Comparison of ENCODE assay signal across 9 cellular contexts in the genomic region with DNA sequence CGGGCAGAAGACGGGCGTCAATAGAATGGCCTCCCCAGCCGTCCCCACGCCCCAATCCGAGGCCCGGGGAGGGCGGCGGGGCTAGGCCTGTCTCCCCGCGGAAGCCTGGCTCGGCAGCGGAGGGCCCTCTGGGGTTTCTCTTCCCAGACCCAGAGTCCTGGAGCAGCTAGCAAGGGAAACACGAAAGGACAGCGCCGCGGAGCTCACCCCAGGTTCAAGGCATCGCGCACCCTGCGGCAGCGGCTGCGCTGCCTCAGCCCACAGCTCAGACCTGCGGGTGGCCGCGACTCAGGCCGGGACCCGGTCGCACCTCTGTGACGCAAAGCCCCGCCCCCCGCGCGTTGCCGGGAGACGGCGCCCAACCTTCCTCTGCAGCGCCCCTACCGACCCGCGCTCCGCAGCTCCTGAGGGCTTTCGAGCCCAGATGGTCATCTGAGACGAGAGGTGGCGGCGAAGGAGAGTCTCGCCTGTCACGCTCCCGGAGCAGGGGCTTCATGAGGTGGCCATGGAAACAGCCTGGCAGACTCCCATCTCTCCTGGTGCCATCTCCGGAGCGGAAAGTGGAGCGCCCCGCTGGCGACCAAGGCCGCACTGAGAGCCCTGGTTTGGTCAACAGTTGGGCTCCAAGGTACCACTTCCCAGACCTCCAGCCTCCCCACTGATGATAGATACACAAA. TPM values are rescaled to one million over a fixed set of nuclear protein-coding genes. Genes with fewer than 3 reads are reported as not detected.
DNase-seq lines count a peak whose midpoint lies in the region; ATAC-seq, FAIRE-seq and TF ChIP-seq lines count a peak whose summit lies in the region.
"Had no signal": no experiment of that assay in that cellular context is flagged by ENCODE, and none has a peak within 500 bp of the region (broad histone marks: within the 10 kb centered on the region; RNA-seq: fewer than 3 reads in every experiment).

A gene with protein sequence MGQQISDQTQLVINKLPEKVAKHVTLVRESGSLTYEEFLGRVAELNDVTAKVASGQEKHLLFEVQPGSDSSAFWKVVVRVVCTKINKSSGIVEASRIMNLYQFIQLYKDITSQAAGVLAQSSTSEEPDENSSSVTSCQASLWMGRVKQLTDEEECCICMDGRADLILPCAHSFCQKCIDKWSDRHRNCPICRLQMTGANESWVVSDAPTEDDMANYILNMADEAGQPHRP (minus strand): TSS at position 273 of the 677 bp plus-strand sequence. CDS start 7,029 bp downstream, outside the sequence.

- H3K9me3 ChIP-seq in kidney (ENCODE audit: control insufficient read depth in 1 of 2, low read length in 2 of 2): no peaks in the 10 kb centered on the region

- peak; percentile 68 for DNase-seq in AG09319 (ENCODE audit: extremely low read depth, low read depth)
- peak; percentile 84 for DNase-seq in NCI-H226
- DNase-seq in activated CD4-positive, CD25-positive, alpha-beta regulatory T cell treated with anti-CD3 and anti-CD28 coated beads, Interleukin-2, amount 50 U/mL, for 72 hours: peak; percentile 98
- peak; percentile 48 to 85 for DNase-seq in cerebellar nuclear complex (lab: John Stamatoyannopoulos, UW)
- peak; percentile 98 for DNase-seq in kidney
- DNase-seq in stimulated activated CD4-positive, alpha-beta T cell treated with anti-CD3 and anti-CD28 coated beads, Interleukin-15, amount 100 ng/mL, for 48 hours (ENCODE audit: low read depth in 2 of 2): peak; percentile 87 to 96

- peaks cover 0 to 4% of the 10 kb centered on the region in 2 donors for H3K4me1 ChIP-seq in kidney (ENCODE audit: control insufficient read depth in 1 of 2, insufficient read depth in 1 of 2, low read depth in 1 of 2, low read length in 2 of 2)

- TF ChIP-seq POLR2A in GM18951 (IDR thresholded peaks at IDR 0.05; ENCODE audit: extremely low read depth, insufficient read depth, insufficient read length): peak; percentile 92

- H3K9ac ChIP-seq in kidney (ENCODE audit: low read length in 2 of 2): peak within 1 kb of the TSS; percentile 74 to 78

- no peaks in the 10 kb centered on the region for H3K36me3 ChIP-seq in kidney (ENCODE audit: control insufficient read depth in 1 of 2, insufficient read depth in 2 of 2, low read length in 2 of 2)

- TF ChIP-seq CTCF in AG09319 (IDR thresholded peaks at IDR 0.05; ENCODE audit: low read depth, low read length) (peak; percentile 78), kidney (IDR thresholded peaks at IDR 0.05; ENCODE audit: borderline replicate concordance, extremely low read depth, insufficient read depth) (peak; percentile 91)

- ATAC-seq in HG03196 (IDR thresholded peaks at IDR 0.05; ENCODE audit: unreplicated experiment): peak; percentile 99

- no peak for FAIRE-seq in kidney (lab: Jason Lieb, UNC)
- FAIRE-seq: endometrium had no signal

- peak within 1 kb of the TSS; percentile 73 to 79 for H3K27ac ChIP-seq in kidney (ENCODE audit: low read depth in 2 of 2, low read length in 2 of 2)

- in situ Hi-C loops in GM18951 (cut with MboI; ENCODE audit: low sequenced_read_pairs, unreplicated experiment): no loop called here

- intact Hi-C loops in kidney (cut with DNase I): no loop called here

- H3K4me3 ChIP-seq in kidney (ENCODE audit: low read length in 2 of 2): peak within 1 kb of the TSS; percentile 71 to 86

RNA-seq across cellular contexts. Expression of the gene that starts here (rescaled TPM):
- total RNA-seq in kidney: 35.8 TPM
- 20.5 TPM for polyA plus RNA-seq in kidney (ENCODE audit: insufficient read depth, low read depth, low replicate concordance)

Comparison
In these comparisons a context has a peak if more than half of its experiments do, and no peak if none do; other contexts are left out.
1. Peak in every context shown above with its lines: DNase-seq, ATAC-seq, H3K4me3 ChIP-seq and H3K27ac ChIP-seq.